In the genomic region with DNA sequence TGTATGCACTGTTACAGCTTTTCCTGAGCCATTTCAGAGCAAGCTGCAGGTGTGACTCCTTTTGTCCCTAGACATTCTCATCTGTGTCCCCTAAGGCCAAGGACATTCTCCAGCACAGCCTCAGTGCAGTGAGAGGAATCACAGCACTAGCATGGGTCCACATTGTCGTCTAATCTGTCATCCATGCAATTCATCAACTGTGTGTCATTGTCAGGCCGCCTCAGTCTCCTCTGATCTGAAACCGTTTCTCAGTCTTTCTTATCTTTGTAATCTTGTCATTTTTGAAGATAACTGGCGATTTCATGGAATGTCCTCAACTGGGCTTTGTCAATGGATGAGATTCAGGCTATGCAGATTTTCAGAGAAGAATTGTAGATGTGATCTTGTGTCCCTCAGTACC, we compare ENCODE assay signal across 9 cellular contexts. TPM values are rescaled to one million over a fixed set of nuclear protein-coding genes. Genes with fewer than 3 reads are reported as not detected.
"Had no signal": no experiment of that assay in that cellular context is flagged by ENCODE, and none has a peak within 500 bp of the region (broad histone marks: within the 10 kb centered on the region; RNA-seq: fewer than 3 reads in every experiment).

No MANE protein-coding gene starts in this region.

RNA-seq across cellular contexts. Expression of a gene that starts 24.8 kb away (rescaled TPM):
- total RNA-seq: LHCN-M2, MCF 10A, OCI-LY7, PC-9, Right ventricle myocardium inferior, RPMI7951, SJCRH30, SK-MEL-5 had no signal

RNA-seq across cellular contexts. Expression of a gene that starts 26.3 kb away (rescaled TPM):
- total RNA-seq: OCI-LY7 had no signal

RNA-seq across cellular contexts. Expression of a gene that starts 58.3 kb away (rescaled TPM):
- total RNA-seq: LHCN-M2, MCF 10A, NCI-H460, OCI-LY7, PC-9, Right ventricle myocardium inferior, RPMI7951, SJCRH30, SK-MEL-5 had no signal
